ENCODE assay signal across 32 cellular contexts in genomic region chr6:53809691-53810090, GRCh38.
"Had no signal": no experiment of that assay in that cellular context is flagged by ENCODE, and none has a peak within 500 bp of the region (broad histone marks: within the 10 kb centered on the region; RNA-seq: fewer than 3 reads in every experiment).

No MANE protein-coding gene starts in this region.

- H3K4me3 ChIP-seq: adrenal gland, body of pancreas, breast epithelium, Peyer's patch had no signal

- H3K36me3 ChIP-seq: adrenal gland, breast epithelium, Peyer's patch, WERI-Rb-1 had no signal

- H3K27me3 ChIP-seq: adrenal gland, body of pancreas, breast epithelium, Peyer's patch had no signal

- H3K27ac ChIP-seq: adrenal gland, body of pancreas, Peyer's patch, WERI-Rb-1 had no signal

- H3K27me3 Mint-ChIP-seq: activated CD4-positive, alpha-beta T cell treated with anti-CD3 and anti-CD28 coated beads, Interleukin-2, amount 10 ng/mL, durations not matched to agents 24 days and 14 days; activated T-cell treated with anti-CD3 and anti-CD28 coated beads, Interleukin-2, amount 50 U/mL, for 24 hours; T-cell; T-helper 17 cell had no signal

- H3K27ac Mint-ChIP-seq: activated CD4-positive, alpha-beta T cell treated with anti-CD3 and anti-CD28 coated beads, Interleukin-2, amount 10 ng/mL, durations not matched to agents 24 days and 14 days; activated CD8-positive, alpha-beta T cell treated with anti-CD3 and anti-CD28 coated beads, Interleukin-2, amount 10 ng/mL, durations not matched to agents 7 days and 5 days; activated naive CD4-positive, alpha-beta T cell treated with anti-CD3 and anti-CD28 coated beads for 36 hours; activated naive CD4-positive, alpha-beta T cell treated with anti-CD3 and anti-CD28 coated beads, Interleukin-2, amount 50 U/mL, for 72 hours; activated T-cell treated with anti-CD3 and anti-CD28 coated beads, Interleukin-2, amount 50 U/mL, for 24 hours; activated T-helper 1 cell treated with anti-CD3 and anti-CD28 coated beads, Interleukin-12 subunit alpha, Interleukin-12 subunit beta, Interleukin-2, Interleukin-4 antibody, amounts not matched to agents 30 ng/mL and 10 ng/mL and 1 ng/mL, durations not matched to agents 14 hours and 24 hours and 36 hours; T-cell; T-helper 17 cell had no signal

- DNase-seq: activated CD4-positive, alpha-beta T cell treated with anti-CD3 and anti-CD28 coated beads, Interleukin-2, amount 10 ng/mL, durations not matched to agents 24 days and 14 days; activated CD4-positive, alpha-beta T cell treated with anti-CD3 and anti-CD28 coated beads, Interleukin-2, amount 50 U/mL, for 48 hours; activated CD4-positive, CD25-positive, alpha-beta regulatory T cell; activated CD8-positive, alpha-beta T cell treated with anti-CD3 and anti-CD28 coated beads, Interleukin-2, amount 10 ng/mL, durations not matched to agents 7 days and 5 days; activated gamma-delta T cell treated with Interleukin-2 at 50 U/mL for 16 hours; activated naive CD4-positive, alpha-beta T cell treated with anti-CD3 and anti-CD28 coated beads for 36 hours; activated T-cell treated with anti-CD3 and anti-CD28 coated beads, Interleukin-2, amount 50 U/mL, for 24 hours; adrenal gland; body of pancreas; KG1; NCI-H1092 treated with DMSO at 0.1 percent for 48 hours; NCI-H1417; NCI-H146; NCI-H187; NCI-H2029 treated with DMSO at 0.1 percent for 48 hours; NCI-H2107; NCI-H2171; NCI-H510A; NCI-H526; NCI-H748 treated with DMSO at 0.1 percent for 48 hours; NK-92 treated with Interleukin-12 subunit alpha and Interleukin-12 subunit beta, amount 100 ng/mL, for 24 hours; PC-3; Peyer's patch; RPMI8226; SIG-M5; T-cell; T-helper 17 cell; WERI-Rb-1 had no signal

- H3K4me3 Mint-ChIP-seq: activated CD4-positive, alpha-beta T cell treated with anti-CD3 and anti-CD28 coated beads, Interleukin-2, amount 10 ng/mL, durations not matched to agents 24 days and 14 days; activated CD8-positive, alpha-beta T cell treated with anti-CD3 and anti-CD28 coated beads, Interleukin-2, amount 10 ng/mL, durations not matched to agents 7 days and 5 days; activated naive CD4-positive, alpha-beta T cell treated with anti-CD3 and anti-CD28 coated beads for 36 hours; activated T-cell treated with anti-CD3 and anti-CD28 coated beads, Interleukin-2, amount 50 U/mL, for 24 hours; activated T-helper 1 cell treated with anti-CD3 and anti-CD28 coated beads, Interleukin-12 subunit alpha, Interleukin-12 subunit beta, Interleukin-2, Interleukin-4 antibody, amounts not matched to agents 30 ng/mL and 10 ng/mL and 1 ng/mL, durations not matched to agents 14 hours and 24 hours and 36 hours; T-cell; T-helper 17 cell had no signal

- H3K4me1 Mint-ChIP-seq: activated CD4-positive, alpha-beta T cell treated with anti-CD3 and anti-CD28 coated beads, Interleukin-2, amount 10 ng/mL, durations not matched to agents 24 days and 14 days; T-cell had no signal

- ATAC-seq: activated CD8-positive, alpha-beta T cell treated with anti-CD3 and anti-CD28 coated beads, Interleukin-2, amount 10 ng/mL, durations not matched to agents 7 days and 5 days; activated naive CD4-positive, alpha-beta T cell treated with anti-CD3 and anti-CD28 coated beads, Interleukin-2, amount 50 U/mL, for 72 hours; body of pancreas; PC-3; SK-N-SH treated with all-trans-retinoic acid at 6 μM for 48 hours; T-cell; T-helper 17 cell had no signal

- H3K9me3 ChIP-seq: adrenal gland, body of pancreas, breast epithelium, Peyer's patch had no signal

- H3K4me1 ChIP-seq: breast epithelium had no signal

- H3K9me3 Mint-ChIP-seq: activated CD4-positive, alpha-beta T cell treated with anti-CD3 and anti-CD28 coated beads, Interleukin-2, amount 10 ng/mL, durations not matched to agents 24 days and 14 days; activated naive CD4-positive, alpha-beta T cell treated with anti-CD3 and anti-CD28 coated beads for 36 hours; activated naive CD4-positive, alpha-beta T cell treated with anti-CD3 and anti-CD28 coated beads, Interleukin-2, amount 50 U/mL, for 72 hours; activated T-cell treated with anti-CD3 and anti-CD28 coated beads, Interleukin-2, amount 50 U/mL, for 24 hours; activated T-helper 1 cell treated with anti-CD3 and anti-CD28 coated beads, Interleukin-12 subunit alpha, Interleukin-12 subunit beta, Interleukin-2, Interleukin-4 antibody, amounts not matched to agents 30 ng/mL and 10 ng/mL and 1 ng/mL, durations not matched to agents 14 hours and 24 hours and 36 hours had no signal

- H3K36me3 Mint-ChIP-seq: T-cell had no signal
